ENCODE assay signal across 11 cellular contexts in the genomic region with DNA sequence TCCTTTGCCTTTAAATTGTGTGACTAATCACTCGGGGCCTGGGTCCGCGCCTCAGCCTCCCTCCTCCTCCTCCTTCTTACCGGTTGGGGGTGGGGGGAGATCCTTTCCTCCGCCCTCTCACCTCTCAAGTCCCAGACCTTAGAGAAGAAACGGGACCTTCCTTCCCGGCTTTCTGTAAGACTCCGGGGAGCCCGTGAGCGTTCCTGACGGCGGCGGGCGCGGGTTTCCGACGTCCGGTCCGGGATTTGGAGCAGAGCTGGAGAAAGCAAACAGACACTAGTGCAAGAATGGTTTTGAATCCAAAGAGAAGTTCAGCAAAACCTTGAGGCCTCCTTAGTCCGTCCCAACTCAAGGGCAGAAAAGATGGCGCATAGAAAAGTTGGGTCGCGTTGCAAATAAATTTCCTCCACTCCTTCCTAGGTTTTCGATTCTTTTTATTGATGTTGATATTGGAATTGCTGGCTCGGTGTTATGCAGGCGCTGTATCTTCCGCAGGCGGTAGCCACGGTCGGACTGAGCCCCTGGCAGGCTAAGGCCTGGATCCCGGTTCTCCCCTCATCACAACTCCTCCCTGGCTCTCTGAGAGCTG. TPM values are rescaled to one million over a fixed set of nuclear protein-coding genes. Genes with fewer than 3 reads are reported as not detected.
DNase-seq lines count a peak whose midpoint lies in the region; ATAC-seq and TF ChIP-seq lines count a peak whose summit lies in the region.
"Had no signal": no experiment of that assay in that cellular context is flagged by ENCODE, and none has a peak within 500 bp of the region (broad histone marks: within the 10 kb centered on the region; RNA-seq: fewer than 3 reads in every experiment).

No MANE protein-coding gene starts in this region.

- H3K27me3 Mint-ChIP-seq in CD14-positive monocyte (ENCODE audit: low read depth in 3 of 3) (peaks cover 94 to 98% (median 98%) of the 10 kb centered on the region in 3 donors), nephron (ENCODE audit: low read depth) (peaks cover 100% of the 10 kb centered on the region)

- H3K9me3 Mint-ChIP-seq in CD14-positive monocyte (peaks cover 0 to 70% (median 56%) of the 10 kb centered on the region in 7 donors), nephron (no peaks in the 10 kb centered on the region)

- no peak overlapping the region for H3K9ac ChIP-seq in HUES48 (ENCODE audit: low read depth, low read length)

- no peak for DNase-seq in CD14-positive monocyte (ENCODE audit: low spot score)
- DNase-seq in coronary artery (ENCODE audit: low spot score), result no peak
- DNase-seq in HuH-7 (ENCODE audit: low spot score), result no peak
- DNase-seq in SKM-1 (lab: John Stamatoyannopoulos, UW; ENCODE audit: unreplicated experiment), result no peak
- DNase-seq in D341Med (ENCODE audit: low spot score), result no peak
- DNase-seq: GF-D8, left lung had no signal

- peak overlapping the region; percentile 42 for H3K4me3 ChIP-seq in HUES48 (ENCODE audit: low read depth, low read length)
- H3K4me3 ChIP-seq in coronary artery, result peak overlapping the region; percentile 75
- H3K4me3 ChIP-seq: left lung had no signal

- H3K4me1 Mint-ChIP-seq in CD14-positive monocyte (peaks cover 70% of the 10 kb centered on the region), nephron (peaks cover 45% of the 10 kb centered on the region)

- peaks cover 55% of the 10 kb centered on the region for H3K4me1 ChIP-seq in HUES48 (ENCODE audit: control insufficient read depth, insufficient read depth, low read length)

- no peaks in the 10 kb centered on the region for H3K9me3 ChIP-seq in HUES48 (ENCODE audit: control insufficient read depth, insufficient read depth, low read length)
- H3K9me3 ChIP-seq: left lung had no signal

- peaks cover 100% of the 10 kb centered on the region for H3K27me3 ChIP-seq in HUES48 (ENCODE audit: control insufficient read depth, insufficient read depth, low read length)

- peaks cover 20 to 34% of the 10 kb centered on the region in 2 donors for H3K36me3 Mint-ChIP-seq in CD14-positive monocyte
- no peaks in the 10 kb centered on the region for H3K36me3 Mint-ChIP-seq in nephron (ENCODE audit: low read depth)

- H3K27ac ChIP-seq in HUES48 (ENCODE audit: low read depth, low read length), result no peak overlapping the region
- H3K27ac ChIP-seq in coronary artery, result no peak overlapping the region
- H3K27ac ChIP-seq: left lung had no signal

- intact Hi-C loops in CD14-positive monocyte (cut with micrococcal nuclease), result no loop called here

- no peaks in the 10 kb centered on the region for H3K36me3 ChIP-seq in HUES48 (ENCODE audit: control insufficient read depth, insufficient read depth, low read length)
- H3K36me3 ChIP-seq: left lung had no signal

- H3K27ac Mint-ChIP-seq in CD14-positive monocyte (peak overlapping the region in 1 of 7 donors; percentile 35), nephron (no peak overlapping the region)

- ATAC-seq in GM21360 (IDR thresholded peaks at IDR 0.05; ENCODE audit: unreplicated experiment), result no peak

- TF ChIP-seq CTCF in CD14-positive monocyte (IDR thresholded peaks at IDR 0.05) (no peak), coronary artery (IDR thresholded peaks at IDR 0.05) (no peak), nephron (IDR thresholded peaks at IDR 0.05; ENCODE audit: unreplicated experiment in 3 of 3) (no peak)

- H3K4me3 Mint-ChIP-seq in CD14-positive monocyte (peak overlapping the region; percentile 82 to 91), nephron (peak overlapping the region; percentile 51 to 80 (median 61))

RNA-seq across cellular contexts. Expression of a gene that starts 2.0 kb away (rescaled TPM):
- not detected for polyA plus RNA-seq in CD14-positive monocyte

RNA-seq across cellular contexts. Expression of a gene that starts 15.4 kb away (rescaled TPM):
- polyA plus RNA-seq in CD14-positive monocyte, result not detected
- polyA plus RNA-seq: esophagus had no signal
